ENCODE assay signal across 8 cellular contexts in genomic region chr3:126704494-126705214, GRCh38. TPM values are rescaled to one million over a fixed set of nuclear protein-coding genes. Genes with fewer than 3 reads are reported as not detected.
A peak's percentile ranks its signal among the peaks of the same experiment; 100 is the strongest.
DNase-seq lines count a peak whose midpoint lies in the region; ATAC-seq and TF ChIP-seq lines count a peak whose summit lies in the region.

No MANE protein-coding gene starts in this region.

- H4K20me1 ChIP-seq in MM.1S (ENCODE audit: insufficient read depth, low read length) = no peaks in the 10 kb centered on the region

- ATAC-seq in GM18511 (IDR thresholded peaks at IDR 0.05; ENCODE audit: unreplicated experiment) = peak; percentile 21
- ATAC-seq in GM21367 (IDR thresholded peaks at IDR 0.05; ENCODE audit: unreplicated experiment) = no peak

- H3K4me3 ChIP-seq in AG04449 (ENCODE audit: low read depth, low read length) (peak overlapping the region; percentile 66), MM.1S (ENCODE audit: low read length) (peak overlapping the region; percentile 87), colonic mucosa (peak overlapping the region; percentile 75), mucosa of rectum (ENCODE audit: low read length in 2 of 2) (peak overlapping the region; percentile 80)

- no peak for TF ChIP-seq CTCF in AG04449 (IDR thresholded peaks at IDR 0.05; ENCODE audit: insufficient read depth, low read length, missing control alignments)
- TF ChIP-seq CTCF in MM.1S (IDR thresholded peaks at IDR 0.05; ENCODE audit: low read length) = no peak
- no peak for TF ChIP-seq CTCF in colonic mucosa (IDR thresholded peaks at IDR 0.05)

- H3K27ac ChIP-seq in MM.1S (ENCODE audit: low read length) = no peak overlapping the region
- no peak overlapping the region for H3K27ac ChIP-seq in colonic mucosa
- H3K27ac ChIP-seq in mucosa of rectum (ENCODE audit: low read depth in 2 of 2, low read length in 2 of 2) = no peak overlapping the region

- H3K36me3 ChIP-seq in MM.1S (replicated peaks; ENCODE audit: insufficient read depth, low read length) (no peaks in the 10 kb centered on the region), colonic mucosa (no peaks in the 10 kb centered on the region), mucosa of rectum (ENCODE audit: control insufficient read depth in 2 of 2, insufficient read depth in 2 of 2, low read length in 2 of 2) (no peaks in the 10 kb centered on the region)

- H3F3A ChIP-seq in MM.1S (ENCODE audit: insufficient read depth, low read length) = no peaks in the 10 kb centered on the region

- intact Hi-C loops in colonic mucosa (cut with DNase I) = no loop called here

- H2AFZ ChIP-seq in MM.1S (ENCODE audit: low read length) = peak overlapping the region; percentile 93

- peak overlapping the region; percentile 96 for H3K4me2 ChIP-seq in MM.1S (ENCODE audit: low read depth, low read length)

- H3K79me2 ChIP-seq in MM.1S (ENCODE audit: low read length) = peaks cover 13% of the 10 kb centered on the region; the same call in 1 of the 2 replicates

- DNase-seq in AG04449 (ENCODE audit: low read depth, low spot score) = no peak
- DNase-seq in MM.1S = no peak
- no peak for DNase-seq in colonic mucosa
- no peak for DNase-seq in NCI-H1930 (lab: John Stamatoyannopoulos, UW)
- no peak for DNase-seq in effector CD4-positive, alpha-beta T cell

- H3K9me3 ChIP-seq in MM.1S (replicated peaks; ENCODE audit: insufficient read depth, low read length) = no peaks in the 10 kb centered on the region
- H3K9me3 ChIP-seq in colonic mucosa = no peaks in the 10 kb centered on the region
- H3K9me3 ChIP-seq in mucosa of rectum (ENCODE audit: control insufficient read depth in 2 of 2, low read length in 2 of 2) = no peaks in the 10 kb centered on the region

- H3K4me1 ChIP-seq in MM.1S (ENCODE audit: low read length) (peaks cover 5% of the 10 kb centered on the region; the same call in 1 of the 2 replicates), colonic mucosa (no peaks in the 10 kb centered on the region), mucosa of rectum (ENCODE audit: control insufficient read depth in 2 of 2, insufficient read depth in 2 of 2, low read length in 2 of 2) (peaks cover 5 to 11% of the 10 kb centered on the region in 2 donors)

- H3K9me2 ChIP-seq in MM.1S (replicated peaks; ENCODE audit: insufficient read depth, low read length) = no peaks in the 10 kb centered on the region

- CTCF ChIA-PET in AG04449 (lab: Yijun Ruan, JAX) = interaction anchor here (1.2 to 3.9 kb wide), 6 partner anchors 8 to 278 kb away, joined by 3 to 19 read pairs (median 4); partner anchors contain the start of gene PLXNA1

- H3K9ac ChIP-seq in MM.1S (ENCODE audit: low read length) (peak overlapping the region; percentile 48; the same call in 1 of the 2 replicates), colonic mucosa (ENCODE audit: low read depth in 2 of 2, low read length in 2 of 2) (peak overlapping the region; percentile 51 to 53), mucosa of rectum (ENCODE audit: low read depth in 1 of 2, low read length in 2 of 2) (peak overlapping the region in 1 of 2 donors; percentile 34)

- POLR2A ChIA-PET in AG04449 (lab: Yijun Ruan, JAX) = no interaction called here

- H3K27me3 ChIP-seq in MM.1S (replicated peaks; ENCODE audit: insufficient read depth, low read length) (no peaks in the 10 kb centered on the region), colonic mucosa (no peaks in the 10 kb centered on the region), mucosa of rectum (ENCODE audit: control insufficient read depth in 2 of 2, insufficient read depth in 2 of 2, low read length in 2 of 2) (no peaks in the 10 kb centered on the region)

RNA-seq across cellular contexts. Expression of gene CHCHD6, which starts 0.6 kb away (rescaled TPM):
- total RNA-seq in colonic mucosa = 10 to 100 TPM in 1 of 2 donors, 1 to 10 TPM in 1; 9.3 to 13.2 TPM

RNA-seq across cellular contexts. Expression of gene TXNRD3, which starts 49.7 kb away (rescaled TPM):
- total RNA-seq in colonic mucosa = 1 to 10 TPM; 3.6 to 7.5 TPM
